13 cellular contexts compared by ENCODE assay signal in the genomic region with DNA sequence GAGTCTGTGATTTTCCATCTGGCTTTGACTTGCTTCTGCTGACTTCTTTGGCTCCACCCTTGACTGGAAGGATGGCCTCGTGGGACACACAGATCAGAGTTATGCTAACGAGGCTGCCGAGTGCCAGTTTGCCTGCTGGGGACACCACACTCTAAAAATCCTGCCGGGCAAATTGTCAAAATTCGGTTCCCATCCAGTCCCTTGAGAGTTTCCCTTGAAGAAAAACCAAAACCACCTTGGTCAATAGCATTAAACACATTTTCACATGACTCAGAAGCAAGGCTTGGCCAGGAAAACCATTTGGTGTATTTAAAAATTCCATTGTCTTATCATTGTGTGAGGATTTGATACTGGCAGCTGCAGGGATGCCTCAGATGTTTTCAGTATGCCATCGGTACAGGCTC. TPM values are rescaled to one million over a fixed set of nuclear protein-coding genes. Genes with fewer than 3 reads are reported as not detected.
DNase-seq lines count a peak whose midpoint lies in the region; ATAC-seq and TF ChIP-seq lines count a peak whose summit lies in the region.
"Had no signal": no experiment of that assay in that cellular context is flagged by ENCODE, and none has a peak within 500 bp of the region (broad histone marks: within the 10 kb centered on the region; RNA-seq: fewer than 3 reads in every experiment).

No MANE protein-coding gene starts in this region.

- no peaks in the 10 kb centered on the region for H3K27me3 Mint-ChIP-seq in MCF 10A (ENCODE audit: insufficient read depth, unreplicated experiment)

- H3K4me3 ChIP-seq in breast epithelium: no peak overlapping the region
- no peak overlapping the region for H3K4me3 ChIP-seq in astrocyte of the spinal cord (ENCODE audit: low read depth, low read length)
- no peak overlapping the region for H3K4me3 ChIP-seq in lower leg skin (ENCODE audit: low read depth, poor library complexity, severe bottlenecking)
- no peak overlapping the region for H3K4me3 ChIP-seq in transverse colon
- no peak overlapping the region for H3K4me3 ChIP-seq in MM.1S (ENCODE audit: low read length)
- H3K4me3 ChIP-seq: A549, left lung had no signal

- H3K36me3 Mint-ChIP-seq in MCF 10A (ENCODE audit: insufficient read depth, unreplicated experiment): no peaks in the 10 kb centered on the region

- H3K9me3 Mint-ChIP-seq in MCF 10A (ENCODE audit: unreplicated experiment): peaks cover 8% of the 10 kb centered on the region
- H3K9me3 Mint-ChIP-seq: activated T-cell treated with anti-CD3 and anti-CD28 coated beads, Interleukin-2, amount 50 U/mL, for 72 hours had no signal

- TF ChIP-seq CTCF in MCF 10A (IDR thresholded peaks at IDR 0.05; ENCODE audit: unreplicated experiment) (no peak), breast epithelium (IDR thresholded peaks at IDR 0.05) (no peak), astrocyte of the spinal cord (IDR thresholded peaks at IDR 0.05; ENCODE audit: low read depth, low read length) (no peak), lower leg skin (IDR thresholded peaks at IDR 0.05) (no peak), transverse colon (IDR thresholded peaks at IDR 0.05) (no peak), MM.1S (IDR thresholded peaks at IDR 0.05; ENCODE audit: low read length) (no peak)

- ATAC-seq in GM19351 (IDR thresholded peaks at IDR 0.05; ENCODE audit: unreplicated experiment): no peak
- ATAC-seq: A549; activated T-cell treated with anti-CD3 and anti-CD28 coated beads, Interleukin-2, amount 50 U/mL, for 72 hours; left lung had no signal

- TF ChIP-seq POLR2A in breast epithelium (IDR thresholded peaks at IDR 0.05) (no peak), lower leg skin (IDR thresholded peaks at IDR 0.05) (no peak), transverse colon (IDR thresholded peaks at IDR 0.05) (no peak)

- H3K9me3 ChIP-seq in breast epithelium (no peaks in the 10 kb centered on the region), transverse colon (no peaks in the 10 kb centered on the region), MM.1S (replicated peaks; ENCODE audit: insufficient read depth, low read length) (no peaks in the 10 kb centered on the region)
- H3K9me3 ChIP-seq: A549, left lung had no signal

- BruUV-seq in MCF 10A (replicated peaks; lab: Mats Ljungman, UMichigan): no TSS peak

- no peak overlapping the region for H3K4me3 Mint-ChIP-seq in MCF 10A (ENCODE audit: unreplicated experiment)
- H3K4me3 Mint-ChIP-seq: activated T-cell treated with anti-CD3 and anti-CD28 coated beads, Interleukin-2, amount 50 U/mL, for 72 hours had no signal

- H3K79me2 ChIP-seq in MM.1S (ENCODE audit: low read length): no peaks in the 10 kb centered on the region

- no peaks in the 10 kb centered on the region for H3K36me3 ChIP-seq in breast epithelium
- H3K36me3 ChIP-seq in transverse colon: no peaks in the 10 kb centered on the region
- no peaks in the 10 kb centered on the region for H3K36me3 ChIP-seq in MM.1S (replicated peaks; ENCODE audit: insufficient read depth, low read length)
- H3K36me3 ChIP-seq: left lung had no signal

- no peak overlapping the region for H2AFZ ChIP-seq in MM.1S (ENCODE audit: low read length)

- H3F3A ChIP-seq in MM.1S (ENCODE audit: insufficient read depth, low read length): no peaks in the 10 kb centered on the region

- peaks cover 6% of the 10 kb centered on the region for H3K4me1 Mint-ChIP-seq in MCF 10A (ENCODE audit: insufficient read depth, unreplicated experiment)

- in situ Hi-C loops in astrocyte of the spinal cord (cut with HindIII; ENCODE audit: low sequenced_read_pairs) (no loop called here), transverse colon (cut with MboI; ENCODE audit: low pct_ligation_motif_present in 1 of 4, low pct_unique_long_range_greater_than_20kb in 1 of 4, low sequenced_read_pairs in 3 of 4) (no loop called here)

- H3K9me2 ChIP-seq in MM.1S (replicated peaks; ENCODE audit: insufficient read depth, low read length): no peaks in the 10 kb centered on the region

- peak overlapping the region in 1 of 2 donors; percentile 41 for H3K27ac ChIP-seq in breast epithelium
- H3K27ac ChIP-seq in transverse colon: no peak overlapping the region
- H3K27ac ChIP-seq in MM.1S (ENCODE audit: low read length): no peak overlapping the region
- H3K27ac ChIP-seq: A549, left lung had no signal

- H3K27me3 ChIP-seq in breast epithelium (no peaks in the 10 kb centered on the region), transverse colon (no peaks in the 10 kb centered on the region), MM.1S (replicated peaks; ENCODE audit: insufficient read depth, low read length) (no peaks in the 10 kb centered on the region)
- H3K27me3 ChIP-seq: left lung had no signal

- intact Hi-C loops in MCF 10A (cut with micrococcal nuclease) (no loop called here), breast epithelium (cut with DNase I; ENCODE audit: low total_unique reads) (no loop called here), lower leg skin (cut with DNase I; ENCODE audit: low total_unique reads) (no loop called here), transverse colon (cut with DNase I; ENCODE audit: low total_unique reads) (loop anchor here (10.0 kb wide), 1 partner anchor 109 kb away; no protein-coding TSS in a partner anchor)

- H3K4me1 ChIP-seq in breast epithelium (no peaks in the 10 kb centered on the region), transverse colon (peaks cover 0 to 10% (median 4%) of the 10 kb centered on the region in 4 donors), MM.1S (ENCODE audit: low read length) (no peaks in the 10 kb centered on the region)
- H3K4me1 ChIP-seq: A549, left lung had no signal

- WGBS in lower leg skin, 2 donors: 14 to 20% methylated on average over 6 of the region's 6 CpGs
- WGBS in transverse colon (ENCODE audit: low coverage in 1 of 2), 2 donors: 76 to 80% methylated on average over 1 to 6 of the region's 6 CpGs

- CTCF ChIA-PET in MCF 10A (lab: Yijun Ruan, JAX): no interaction called here

- no peak for TF ChIP-seq EP300 in transverse colon (IDR thresholded peaks at IDR 0.05; ENCODE audit: low read depth)

- H3K9ac ChIP-seq in MM.1S (ENCODE audit: low read length): no peak overlapping the region

- no peak overlapping the region for H3K27ac Mint-ChIP-seq in MCF 10A (ENCODE audit: low read depth, unreplicated experiment)
- H3K27ac Mint-ChIP-seq: activated T-cell treated with anti-CD3 and anti-CD28 coated beads, Interleukin-2, amount 50 U/mL, for 72 hours had no signal

- DNase-seq in MCF 10A (ENCODE audit: unreplicated experiment) (peak; percentile 45), breast epithelium (ENCODE audit: low spot score in 2 of 2) (no peak), astrocyte of the spinal cord (ENCODE audit: low read depth, low spot score) (peak; percentile 86), lower leg skin (ENCODE audit: low spot score in 2 of 2) (peak; percentile 55 to 90), transverse colon (no peak), NCI-H187 treated with DMSO at 0.1 percent for 48 hours (lab: John Stamatoyannopoulos, UW) (no peak), MM.1S (no peak)
- DNase-seq: activated T-cell treated with anti-CD3 and anti-CD28 coated beads, Interleukin-2, amount 50 U/mL, for 72 hours; left lung; NCI-H1417 treated with DMSO at 0.1 percent for 48 hours; stimulated activated CD4-positive, alpha-beta T cell treated with anti-CD3 and anti-CD28 coated beads, Interleukin-12 subunit alpha, Interleukin-12 subunit beta, amount 100 ng/mL, for 4 hours had no signal

- H4K20me1 ChIP-seq in MM.1S (ENCODE audit: insufficient read depth, low read length): no peaks in the 10 kb centered on the region

- no peak overlapping the region for H3K4me2 ChIP-seq in MM.1S (ENCODE audit: low read depth, low read length)
- H3K4me2 ChIP-seq: A549 had no signal

- POLR2A ChIA-PET in MCF 10A (lab: Yijun Ruan, JAX): no interaction called here

RNA-seq across cellular contexts. Expression of a gene that starts 41.4 kb away (rescaled TPM):
- total RNA-seq in MCF 10A (2022) (not detected in 2 replicates), breast epithelium (10 to 100 TPM in 1 of 3 donors, 1 to 10 TPM in 2; 5.0 to 26.2 (median 9.3) TPM), lower leg skin (1 to 10 TPM in 3 of 4 donors, under 1 TPM in 1; 0.95 to 4.1 (median 1.7) TPM), transverse colon (1 to 10 TPM in 3 of 4 donors, under 1 TPM in 1; 0.79 to 4.6 (median 1.7) TPM)
- total RNA-seq: activated T-cell treated with anti-CD3 and anti-CD28 coated beads, Interleukin-2, amount 50 U/mL, for 72 hours had no signal

Comparison
In these comparisons a context has a peak if more than half of its experiments do, and no peak if none do; other contexts are left out.
1. DNase-seq: peak in MCF 10A (single experiment), astrocyte of the spinal cord (single experiment) and lower leg skin (2 of 2); none in breast epithelium (0 of 2), transverse colon (single experiment), NCI-H187 treated with DMSO at 0.1 percent for 48 hours (single experiment) and MM.1S (single experiment).